In genomic region chr12:4771960-4772566, GRCh38 we compare ENCODE assay signal across 19 cellular contexts. TPM values are rescaled to one million over a fixed set of nuclear protein-coding genes. Genes with fewer than 3 reads are reported as not detected.
A peak's percentile ranks its signal among the peaks of the same experiment; 100 is the strongest.
DNase-seq lines count a peak whose midpoint lies in the region; ATAC-seq and TF ChIP-seq lines count a peak whose summit lies in the region.
"Had no signal": no experiment of that assay in that cellular context is flagged by ENCODE, and none has a peak within 500 bp of the region (broad histone marks: within the 10 kb centered on the region; RNA-seq: fewer than 3 reads in every experiment).

No MANE protein-coding gene starts in this region.

- no peak overlapping the region for H3K9ac ChIP-seq in endodermal cell (ENCODE audit: extremely low read depth, low read length, poor library complexity, severe bottlenecking)
- H3K9ac ChIP-seq: BLaER1 treated with 17β-estradiol and CSF1 and Interleukin-3, amounts not matched to agents 10 nM and 100 nM had no signal

- TF ChIP-seq CTCF in endodermal cell (conservative IDR thresholded peaks at IDR 0.05) (no peak), upper lobe of right lung (IDR thresholded peaks at IDR 0.05) (no peak)

- POLR2A ChIA-PET in naive thymus-derived CD4-positive, alpha-beta T cell (lab: Charles Lee): no interaction called here
- POLR2A ChIA-PET in CD8-positive, alpha-beta memory T cell (lab: Charles Lee): no interaction called here

- 71 to 81% methylated on average over 6 to 11 of the region's 11 CpGs for WGBS in endodermal cell (ENCODE audit: insufficient coverage in 1 of 2, insufficient read length in 1 of 2), 2 experiments

- no peaks in the 10 kb centered on the region for H3K9me3 Mint-ChIP-seq in endodermal cell
- no peaks in the 10 kb centered on the region for H3K9me3 Mint-ChIP-seq in naive thymus-derived CD4-positive, alpha-beta T cell
- no peaks in the 10 kb centered on the region for H3K9me3 Mint-ChIP-seq in CD8-positive, alpha-beta memory T cell

- H3K4me1 Mint-ChIP-seq in endodermal cell: peaks cover 10% of the 10 kb centered on the region
- no peaks in the 10 kb centered on the region for H3K4me1 Mint-ChIP-seq in naive thymus-derived CD4-positive, alpha-beta T cell
- no peaks in the 10 kb centered on the region for H3K4me1 Mint-ChIP-seq in CD8-positive, alpha-beta memory T cell

- CTCF ChIA-PET in naive thymus-derived CD4-positive, alpha-beta T cell (lab: Charles Lee): no interaction called here
- CTCF ChIA-PET in CD8-positive, alpha-beta memory T cell (lab: Charles Lee): interaction anchor here (1.0 kb wide), 1 partner anchor 13 kb away, joined by 4 read pairs; no protein-coding TSS in a partner anchor

- peak; percentile 44 for DNase-seq in ELF-1 (ENCODE audit: low read depth, low spot score)
- peak; percentile 56 for DNase-seq in HT1080 (ENCODE audit: low read depth)
- peak; percentile 72 for DNase-seq in endodermal cell
- DNase-seq in upper lobe of right lung: no peak
- no peak for DNase-seq in naive thymus-derived CD4-positive, alpha-beta T cell
- no peak for DNase-seq in stimulated activated CD4-positive, alpha-beta T cell treated with anti-CD3 and anti-CD28 coated beads, Interleukin-12 subunit alpha, Interleukin-12 subunit beta, amount 100 ng/mL, for 4 hours
- no peak for DNase-seq in CD8-positive, alpha-beta memory T cell
- DNase-seq: DMS 273 treated with DMSO at 0.1 percent for 48 hours; HCEC 1CT; MV-4-11; NCI-H1417; NCI-H1930; NCI-H446; NK-92 treated with Interleukin-12 subunit alpha and Interleukin-12 subunit beta, amount 100 ng/mL, for 24 hours; OCI-M1; SW 1271 had no signal

- H3K27me3 ChIP-seq in endodermal cell (ENCODE audit: control insufficient read depth, insufficient read depth, low read length, poor library complexity, severe bottlenecking) (no peaks in the 10 kb centered on the region), upper lobe of right lung (no peaks in the 10 kb centered on the region)
- H3K27me3 ChIP-seq in naive thymus-derived CD4-positive, alpha-beta T cell (ENCODE audit: control insufficient read depth in 2 of 2, insufficient read depth in 2 of 2, low read length in 2 of 2): no peaks in the 10 kb centered on the region
- H3K27me3 ChIP-seq in CD8-positive, alpha-beta memory T cell (ENCODE audit: insufficient read depth, low read length, poor library complexity, severe bottlenecking): no peaks in the 10 kb centered on the region
- H3K27me3 ChIP-seq: BLaER1 treated with 17β-estradiol and CSF1 and Interleukin-3, amounts not matched to agents 10 nM and 100 nM had no signal

- H3K36me3 ChIP-seq in endodermal cell (ENCODE audit: control insufficient read depth, insufficient read depth, low read length): no peaks in the 10 kb centered on the region
- H3K36me3 ChIP-seq in upper lobe of right lung: no peaks in the 10 kb centered on the region
- H3K36me3 ChIP-seq in naive thymus-derived CD4-positive, alpha-beta T cell (ENCODE audit: control insufficient read depth in 2 of 3, insufficient read depth in 3 of 3, low read length in 3 of 3): no peaks in the 10 kb centered on the region
- H3K36me3 ChIP-seq in CD8-positive, alpha-beta memory T cell (ENCODE audit: insufficient read depth, low read length): no peaks in the 10 kb centered on the region
- H3K36me3 ChIP-seq: BLaER1 treated with 17β-estradiol and CSF1 and Interleukin-3, amounts not matched to agents 10 nM and 100 nM; SJSA1 had no signal

- ATAC-seq in upper lobe of right lung: peak; percentile 24
- no peak for ATAC-seq in naive thymus-derived CD4-positive, alpha-beta T cell

- intact Hi-C loops in upper lobe of right lung (cut with DNase I): no loop called here
- intact Hi-C loops in naive thymus-derived CD4-positive, alpha-beta T cell (cut with micrococcal nuclease): no loop called here

- H3K27ac ChIP-seq in endodermal cell (ENCODE audit: low read depth, low read length): no peak overlapping the region
- H3K27ac ChIP-seq in upper lobe of right lung: no peak overlapping the region
- H3K27ac ChIP-seq in naive thymus-derived CD4-positive, alpha-beta T cell (ENCODE audit: low read depth, low read length): no peak overlapping the region
- H3K27ac ChIP-seq in CD8-positive, alpha-beta memory T cell (ENCODE audit: low read depth, low read length): no peak overlapping the region
- H3K27ac ChIP-seq: BLaER1 treated with 17β-estradiol and CSF1 and Interleukin-3, amounts not matched to agents 10 nM and 100 nM; RWPE1; SJSA1 had no signal

- H3K4me1 ChIP-seq in endodermal cell (ENCODE audit: control insufficient read depth, insufficient read depth, low read length) (no peaks in the 10 kb centered on the region), upper lobe of right lung (no peaks in the 10 kb centered on the region)
- no peaks in the 10 kb centered on the region for H3K4me1 ChIP-seq in naive thymus-derived CD4-positive, alpha-beta T cell (ENCODE audit: control insufficient read depth in 2 of 2, insufficient read depth in 2 of 2, low read length in 2 of 2)
- H3K4me1 ChIP-seq in CD8-positive, alpha-beta memory T cell (ENCODE audit: insufficient read depth, low read length): no peaks in the 10 kb centered on the region
- H3K4me1 ChIP-seq: SJSA1 had no signal

- no peaks in the 10 kb centered on the region for H3K27me3 Mint-ChIP-seq in endodermal cell (ENCODE audit: insufficient read depth)
- peaks cover 0 to 35% (median 5%) of the 10 kb centered on the region in 5 donors for H3K27me3 Mint-ChIP-seq in naive thymus-derived CD4-positive, alpha-beta T cell
- peaks cover 5 to 12% of the 10 kb centered on the region in 2 donors for H3K27me3 Mint-ChIP-seq in CD8-positive, alpha-beta memory T cell

- H3K9me3 ChIP-seq in endodermal cell (ENCODE audit: control insufficient read depth, low read length) (peaks cover 4% of the 10 kb centered on the region), upper lobe of right lung (no peaks in the 10 kb centered on the region)
- H3K9me3 ChIP-seq in naive thymus-derived CD4-positive, alpha-beta T cell (ENCODE audit: control insufficient read depth in 2 of 3, low read length in 3 of 3): no peaks in the 10 kb centered on the region
- H3K9me3 ChIP-seq in CD8-positive, alpha-beta memory T cell (ENCODE audit: low read length): no peaks in the 10 kb centered on the region
- H3K9me3 ChIP-seq: SJSA1 had no signal

- no peak overlapping the region for H3K27ac Mint-ChIP-seq in endodermal cell
- no peak overlapping the region for H3K27ac Mint-ChIP-seq in naive thymus-derived CD4-positive, alpha-beta T cell
- H3K27ac Mint-ChIP-seq in CD8-positive, alpha-beta memory T cell: no peak overlapping the region

- no peaks in the 10 kb centered on the region for H3K36me3 Mint-ChIP-seq in endodermal cell (ENCODE audit: low read depth)
- H3K36me3 Mint-ChIP-seq in naive thymus-derived CD4-positive, alpha-beta T cell: no peaks in the 10 kb centered on the region
- H3K36me3 Mint-ChIP-seq in CD8-positive, alpha-beta memory T cell: peaks cover 0 to 3% (median 0%) of the 10 kb centered on the region in 3 donors

- H3K4me3 ChIP-seq in endodermal cell (ENCODE audit: low read length): no peak overlapping the region
- no peak overlapping the region for H3K4me3 ChIP-seq in upper lobe of right lung
- no peak overlapping the region for H3K4me3 ChIP-seq in naive thymus-derived CD4-positive, alpha-beta T cell (ENCODE audit: low read length)
- H3K4me3 ChIP-seq in CD8-positive, alpha-beta memory T cell (ENCODE audit: low read length): no peak overlapping the region
- H3K4me3 ChIP-seq: BLaER1 treated with 17β-estradiol and CSF1 and Interleukin-3, amounts not matched to agents 10 nM and 100 nM; SJSA1 had no signal

- no peak overlapping the region for H3K4me3 Mint-ChIP-seq in endodermal cell
- H3K4me3 Mint-ChIP-seq in naive thymus-derived CD4-positive, alpha-beta T cell: no peak overlapping the region
- H3K4me3 Mint-ChIP-seq in CD8-positive, alpha-beta memory T cell: no peak overlapping the region

RNA-seq across cellular contexts. Expression of gene GALNT8, which starts 51.9 kb away (rescaled TPM):
- total RNA-seq in HT1080 (2014; rRNA removed; shearing (Covaris generic)): 0.07 and 0.35 TPM in 2 replicates
- polyA plus RNA-seq in HT1080 (2015; cell fraction: cytosol; rRNA removed): 0.06 TPM in 2 replicates
- not detected in 2 replicates for polyA plus RNA-seq in HT1080 (2015; cell fraction: nucleus; rRNA removed)
- total RNA-seq in endodermal cell (10 to 100 TPM in 1 of 2 donors, 1 to 10 TPM in 1; 2.8 to 11.2 TPM), upper lobe of right lung (0.67 TPM)
- 4.5 TPM for polyA plus RNA-seq in endodermal cell (2013, experiment 1 of 2)
- polyA plus RNA-seq in endodermal cell (2013, experiment 2 of 2): 4.3 TPM
- under 1 TPM; 0.22 to 0.89 (median 0.46) TPM for total RNA-seq in naive thymus-derived CD4-positive, alpha-beta T cell
- polyA plus RNA-seq in naive thymus-derived CD4-positive, alpha-beta T cell: under 1 TPM in 1 of 2 donors, not detected in 1; 0.06 TPM
- total RNA-seq in CD8-positive, alpha-beta memory T cell: under 1 TPM; 0.20 to 0.22 TPM
- polyA plus RNA-seq in CD8-positive, alpha-beta memory T cell: 3.2 TPM
- total RNA-seq: SJSA1 had no signal

Comparison
In these comparisons a context has a peak if more than half of its experiments do, and no peak if none do; other contexts are left out.
1. DNase-seq: peak in ELF-1 (single experiment), HT1080 (single experiment) and endodermal cell (single experiment); none in upper lobe of right lung (single experiment), naive thymus-derived CD4-positive, alpha-beta T cell (0 of 9), stimulated activated CD4-positive, alpha-beta T cell treated with anti-CD3 and anti-CD28 coated beads, Interleukin-12 subunit alpha, Interleukin-12 subunit beta, amount 100 ng/mL, for 4 hours (single experiment) and CD8-positive, alpha-beta memory T cell (0 of 5).